ENCODE assay signal across 19 cellular contexts in the genomic region with DNA sequence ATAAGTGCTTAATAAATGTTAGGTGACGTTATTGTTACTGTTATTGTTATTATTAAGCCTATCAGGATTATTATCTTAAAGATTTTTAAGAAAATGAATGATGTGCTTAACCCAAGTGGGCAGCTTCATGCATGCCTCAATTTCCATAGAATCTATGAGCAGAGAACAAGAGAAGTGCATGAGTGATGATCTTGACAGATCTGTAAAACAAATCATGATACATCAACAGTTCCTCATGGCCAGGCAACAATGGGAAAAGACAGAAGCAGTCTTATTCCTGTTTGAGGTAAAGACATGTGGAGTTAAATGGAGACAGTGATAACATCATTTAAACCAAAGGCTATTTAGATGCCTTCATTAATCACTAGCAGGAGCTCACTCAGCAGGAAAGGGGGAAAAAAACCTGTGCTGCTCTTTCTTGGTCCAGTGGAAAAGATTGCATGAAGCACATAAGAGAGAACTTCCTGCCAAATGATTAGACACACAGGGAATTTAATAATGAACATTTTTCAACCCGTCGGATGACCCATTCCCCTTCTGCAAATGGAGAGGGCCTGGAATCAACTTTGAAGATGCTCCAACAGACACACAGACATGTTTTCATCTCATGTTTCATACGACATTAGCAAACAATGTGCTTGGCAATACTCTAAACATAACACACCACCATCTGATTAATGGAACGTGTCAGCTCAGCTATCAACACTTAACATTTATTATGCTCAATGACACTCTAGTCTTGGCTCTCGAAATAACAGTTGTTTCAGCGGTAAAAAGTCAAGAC.
"Had no signal": no experiment of that assay in that cellular context is flagged by ENCODE, and none has a peak within 500 bp of the region (broad histone marks: within the 10 kb centered on the region; RNA-seq: fewer than 3 reads in every experiment).

No MANE protein-coding gene starts in this region.

- H3K9me3 ChIP-seq: ovary, stomach had no signal

- H3K4me1 ChIP-seq: stomach had no signal

- H3K9me3 Mint-ChIP-seq: activated CD4-positive, alpha-beta memory T cell treated with anti-CD3 and anti-CD28 coated beads, Interleukin-2, amount 10 ng/mL, durations not matched to agents 7 days and 5 days had no signal

- H3K4me3 ChIP-seq: coronary artery, heart right ventricle, ovary, skin epidermis, stomach, thoracic aorta had no signal

- H3K27ac ChIP-seq: coronary artery, heart right ventricle, ovary, skin epidermis, stomach, thoracic aorta, VCaP had no signal

- H3K4me3 Mint-ChIP-seq: activated CD4-positive, alpha-beta memory T cell treated with anti-CD3 and anti-CD28 coated beads, Interleukin-2, amount 10 ng/mL, durations not matched to agents 7 days and 5 days; activated CD4-positive, alpha-beta T cell treated with anti-CD3 and anti-CD28 coated beads for 36 hours; activated naive CD8-positive, alpha-beta T cell treated with anti-CD3 and anti-CD28 coated beads, Interleukin-2, amount 10 ng/mL, durations not matched to agents 7 days and 5 days; T-cell had no signal

- H3K27me3 ChIP-seq: heart right ventricle, ovary, stomach had no signal

- ATAC-seq: activated CD4-positive, alpha-beta T cell treated with anti-CD3 and anti-CD28 coated beads for 36 hours; heart right ventricle; left ventricle myocardium superior; T-cell had no signal

- H3K27me3 Mint-ChIP-seq: activated CD4-positive, alpha-beta memory T cell treated with anti-CD3 and anti-CD28 coated beads, Interleukin-2, amount 10 ng/mL, durations not matched to agents 7 days and 5 days; activated CD4-positive, alpha-beta T cell treated with anti-CD3 and anti-CD28 coated beads for 36 hours; activated naive CD8-positive, alpha-beta T cell treated with anti-CD3 and anti-CD28 coated beads, Interleukin-2, amount 10 ng/mL, durations not matched to agents 7 days and 5 days; T-cell had no signal

- H3K27ac Mint-ChIP-seq: activated CD4-positive, alpha-beta memory T cell treated with anti-CD3 and anti-CD28 coated beads, Interleukin-2, amount 10 ng/mL, durations not matched to agents 7 days and 5 days; activated CD4-positive, alpha-beta T cell treated with anti-CD3 and anti-CD28 coated beads for 36 hours; activated naive CD8-positive, alpha-beta T cell treated with anti-CD3 and anti-CD28 coated beads, Interleukin-2, amount 10 ng/mL, durations not matched to agents 7 days and 5 days; T-cell had no signal

- DNase-seq: activated CD4-positive, alpha-beta memory T cell treated with anti-CD3 and anti-CD28 coated beads, Interleukin-2, amount 10 ng/mL, durations not matched to agents 7 days and 5 days; activated CD4-positive, alpha-beta T cell treated with anti-CD3 and anti-CD28 coated beads for 36 hours; activated gamma-delta T cell treated with Interleukin-2 at 50 U/mL for 16 hours; activated naive CD8-positive, alpha-beta T cell treated with anti-CD3 and anti-CD28 coated beads, Interleukin-2, amount 10 ng/mL, durations not matched to agents 7 days and 5 days; activated T-cell treated with anti-CD3 and anti-CD28 coated beads, Interleukin-2, amount 50 U/mL, for 48 hours; anterior cingulate cortex; caudate nucleus; effector CD4-positive, alpha-beta T cell; heart right ventricle; left ventricle myocardium superior; mesenchymal stem cell; ovary; stomach; T-cell; T1000 had no signal

- H3K4me1 Mint-ChIP-seq: activated CD4-positive, alpha-beta memory T cell treated with anti-CD3 and anti-CD28 coated beads, Interleukin-2, amount 10 ng/mL, durations not matched to agents 7 days and 5 days; activated CD4-positive, alpha-beta T cell treated with anti-CD3 and anti-CD28 coated beads for 36 hours; activated naive CD8-positive, alpha-beta T cell treated with anti-CD3 and anti-CD28 coated beads, Interleukin-2, amount 10 ng/mL, durations not matched to agents 7 days and 5 days; T-cell had no signal

- H3K36me3 Mint-ChIP-seq: activated naive CD8-positive, alpha-beta T cell treated with anti-CD3 and anti-CD28 coated beads, Interleukin-2, amount 10 ng/mL, durations not matched to agents 7 days and 5 days; T-cell had no signal

- H3K36me3 ChIP-seq: heart right ventricle, ovary, stomach, thoracic aorta had no signal
